Comparison of ENCODE assay signal across 22 cellular contexts in genomic region chr16:81900014-81900413, GRCh38.
"Had no signal": no experiment of that assay in that cellular context is flagged by ENCODE, and none has a peak within 500 bp of the region (broad histone marks: within the 10 kb centered on the region; RNA-seq: fewer than 3 reads in every experiment).

No MANE protein-coding gene starts in this region.

- H3K9me3 ChIP-seq: MG63 had no signal

- H3K4me3 ChIP-seq: MG63, PC-9 had no signal

- H3K27ac ChIP-seq: KMS-11, PC-9 had no signal

- H3K9ac ChIP-seq: KMS-11 had no signal

- H3K4me2 ChIP-seq: KMS-11, PC-9 had no signal

- DNase-seq: activated CD4-positive, alpha-beta memory T cell treated with anti-CD3 and anti-CD28 coated beads for 36 hours; activated CD4-positive, alpha-beta T cell treated with anti-CD3 and anti-CD28 coated beads, Interleukin-2, amount 10 ng/mL, durations not matched to agents 7 days and 5 days; activated CD4-positive, CD25-positive, alpha-beta regulatory T cell; activated CD8-positive, alpha-beta memory T cell treated with anti-CD3 and anti-CD28 coated beads for 24 hours; activated gamma-delta T cell treated with Interleukin-2 at 50 U/mL for 16 hours; activated naive CD4-positive, alpha-beta T cell treated with anti-CD3 and anti-CD28 coated beads, Interleukin-2, amount 10 ng/mL, durations not matched to agents 7 days and 5 days; activated naive CD8-positive, alpha-beta T cell treated with anti-CD3 and anti-CD28 coated beads for 36 hours; activated T-cell treated with anti-CD3 and anti-CD28 coated beads, Interleukin-2, amount 50 U/mL, for 4 hours; caudate nucleus; MG63; MV-4-11; NCI-H1092 treated with DMSO at 0.1 percent for 48 hours; NCI-H1436; NCI-H1694 treated with DMSO at 0.1 percent for 48 hours; NCI-H2081; NCI-H2227 treated with DMSO at 0.1 percent for 48 hours; NCI-H446 treated with DMSO at 0.1 percent for 48 hours; NCI-H524 treated with DMSO at 0.1 percent for 48 hours; NCI-H748 treated with DMSO at 0.1 percent for 48 hours; PC-9; SHP77 treated with DMSO at 0.1 percent for 48 hours had no signal

- H3K36me3 ChIP-seq: MG63 had no signal

- ATAC-seq: activated T-cell treated with anti-CD3 and anti-CD28 coated beads, Interleukin-2, amount 50 U/mL, for 4 hours had no signal

- H2AFZ ChIP-seq: PC-9 had no signal

- H3K27me3 ChIP-seq: MG63 had no signal
